In genomic region chr13:110503979-110504499, GRCh38 we compare ENCODE assay signal across 22 cellular contexts. TPM values are rescaled to one million over a fixed set of nuclear protein-coding genes. Genes with fewer than 3 reads are reported as not detected.
A peak's percentile ranks its signal among the peaks of the same experiment; 100 is the strongest.
DNase-seq lines count a peak whose midpoint lies in the region; ATAC-seq and TF ChIP-seq lines count a peak whose summit lies in the region.
"Had no signal": no experiment of that assay in that cellular context is flagged by ENCODE, and none has a peak within 500 bp of the region (broad histone marks: within the 10 kb centered on the region; RNA-seq: fewer than 3 reads in every experiment).

No MANE protein-coding gene starts in this region.

- no peak overlapping the region for H3K4me2 ChIP-seq in osteoblast (ENCODE audit: insufficient read depth, low read length)

- H3K36me3 ChIP-seq in ACC112 (ENCODE audit: insufficient read depth, low read length): peaks cover 23% of the 10 kb centered on the region; the same call in 1 of the 2 replicates
- peaks cover 80% of the 10 kb centered on the region for H3K36me3 ChIP-seq in osteoblast (ENCODE audit: insufficient read depth, low read length)

- TF ChIP-seq CTCF in chondrocyte (IDR thresholded peaks at IDR 0.05): no peak
- TF ChIP-seq CTCF in osteoblast (IDR thresholded peaks at IDR 0.05; ENCODE audit: extremely low read depth, low read depth, low read length): no peak

- no peaks in the 10 kb centered on the region for H3K9me3 ChIP-seq in osteoblast (ENCODE audit: low read depth, low read length)
- H3K9me3 ChIP-seq: suprapubic skin had no signal

- no peaks in the 10 kb centered on the region for H3K79me2 ChIP-seq in ACC112 (ENCODE audit: control insufficient read depth, insufficient read depth, low read length, unreplicated experiment)
- no peaks in the 10 kb centered on the region for H3K79me2 ChIP-seq in osteoblast (ENCODE audit: insufficient read depth, low read length)

- no peaks in the 10 kb centered on the region for H4K20me1 ChIP-seq in osteoblast (ENCODE audit: insufficient read depth, low read length)

- H3K27me3 ChIP-seq in ACC112 (ENCODE audit: insufficient read depth, low read length) (no peaks in the 10 kb centered on the region), osteoblast (ENCODE audit: insufficient read depth, low read length) (no peaks in the 10 kb centered on the region)
- H3K27me3 ChIP-seq: suprapubic skin had no signal

- H3K4me1 Mint-ChIP-seq in chondrocyte (ENCODE audit: low read depth): peaks cover 58% of the 10 kb centered on the region
- H3K4me1 Mint-ChIP-seq: CD4-positive, CD25-positive, alpha-beta regulatory T cell; T-helper 17 cell had no signal

- peaks cover 61% of the 10 kb centered on the region for H3K36me3 Mint-ChIP-seq in chondrocyte (ENCODE audit: low read depth)
- H3K36me3 Mint-ChIP-seq: CD4-positive, CD25-positive, alpha-beta regulatory T cell; natural killer cell treated with Interleukin-12 subunit alpha and Interleukin-12 subunit beta and Interleukin-15 and Interleukin-18, amount 100 ng/mL, for 72 hours had no signal

- H2AFZ ChIP-seq in ACC112 (ENCODE audit: low read length, unreplicated experiment) (no peak overlapping the region), osteoblast (ENCODE audit: low read length) (no peak overlapping the region)

- H3K27ac Mint-ChIP-seq in chondrocyte (ENCODE audit: unreplicated experiment): peak overlapping the region; percentile 74
- H3K27ac Mint-ChIP-seq: activated CD8-positive, alpha-beta T cell treated with anti-CD3 and anti-CD28 coated beads, Interleukin-2, amount 10 ng/mL, durations not matched to agents 7 days and 5 days; activated naive CD4-positive, alpha-beta T cell treated with anti-CD3 and anti-CD28 coated beads for 36 hours; CD4-positive, CD25-positive, alpha-beta regulatory T cell; natural killer cell treated with Interleukin-12 subunit alpha and Interleukin-12 subunit beta and Interleukin-15 and Interleukin-18, amount 100 ng/mL, for 72 hours; T-helper 17 cell had no signal

- H3K27me3 Mint-ChIP-seq in chondrocyte (ENCODE audit: low read depth): no peaks in the 10 kb centered on the region
- H3K27me3 Mint-ChIP-seq: CD4-positive, CD25-positive, alpha-beta regulatory T cell had no signal

- DNase-seq in HT-29 (ENCODE audit: low spot score): peak; percentile 86
- no peak for DNase-seq in chondrocyte (ENCODE audit: low spot score)
- peak; percentile 25 for DNase-seq in osteoblast (ENCODE audit: insufficient read length, low spot score, missing footprints)
- no peak for DNase-seq in COLO829 (ENCODE audit: low spot score)
- no peak for DNase-seq in SKM-1 (lab: John Stamatoyannopoulos, UW; ENCODE audit: unreplicated experiment)
- DNase-seq in central memory CD4-positive, alpha-beta T cell: no peak
- DNase-seq: activated CD8-positive, alpha-beta T cell treated with anti-CD3 and anti-CD28 coated beads, Interleukin-2, amount 10 ng/mL, durations not matched to agents 7 days and 5 days; activated naive CD4-positive, alpha-beta T cell treated with anti-CD3 and anti-CD28 coated beads for 36 hours; activated T-cell treated with anti-CD3 and anti-CD28 coated beads, Interleukin-2, amount 50 U/mL, for 4 hours; anterior cingulate cortex; CD4-positive, CD25-positive, alpha-beta regulatory T cell; DND-41; mesendoderm; NCI-H1092 treated with DMSO at 0.1 percent for 48 hours; posterior cingulate gyrus; stimulated activated CD8-positive, alpha-beta memory T cell treated with anti-CD3 and anti-CD28 coated beads, Interleukin-4, amount 100 ng/mL, for 48 hours; T-helper 17 cell had no signal

- H3K4me1 ChIP-seq in ACC112 (ENCODE audit: control insufficient read depth, insufficient read depth, low read length, unreplicated experiment) (peaks cover 32% of the 10 kb centered on the region), osteoblast (ENCODE audit: insufficient read depth, low read length) (peaks cover 20% of the 10 kb centered on the region)

- no peaks in the 10 kb centered on the region for H3K9me3 Mint-ChIP-seq in chondrocyte (ENCODE audit: low read depth)
- H3K9me3 Mint-ChIP-seq: activated naive CD4-positive, alpha-beta T cell treated with anti-CD3 and anti-CD28 coated beads for 36 hours; natural killer cell treated with Interleukin-12 subunit alpha and Interleukin-12 subunit beta and Interleukin-15 and Interleukin-18, amount 100 ng/mL, for 72 hours had no signal

- H3K27ac ChIP-seq in ACC112 (ENCODE audit: low read depth, low read length) (peak overlapping the region; percentile 48), osteoblast (ENCODE audit: low read depth, low read length) (no peak overlapping the region)
- H3K27ac ChIP-seq: suprapubic skin had no signal

- H3K4me3 ChIP-seq in ACC112 (ENCODE audit: low read depth, low read length) (no peak overlapping the region), osteoblast (ENCODE audit: insufficient read depth, low read length) (no peak overlapping the region)
- H3K4me3 ChIP-seq: suprapubic skin had no signal

- H3K4me3 Mint-ChIP-seq in chondrocyte (ENCODE audit: unreplicated experiment): no peak overlapping the region
- H3K4me3 Mint-ChIP-seq: activated CD8-positive, alpha-beta T cell treated with anti-CD3 and anti-CD28 coated beads, Interleukin-2, amount 10 ng/mL, durations not matched to agents 7 days and 5 days; activated naive CD4-positive, alpha-beta T cell treated with anti-CD3 and anti-CD28 coated beads for 36 hours; activated T-cell treated with anti-CD3 and anti-CD28 coated beads, Interleukin-2, amount 50 U/mL, for 4 hours; CD4-positive, CD25-positive, alpha-beta regulatory T cell; natural killer cell treated with Interleukin-12 subunit alpha and Interleukin-12 subunit beta and Interleukin-15 and Interleukin-18, amount 100 ng/mL, for 72 hours; T-helper 17 cell had no signal

- no peak for ATAC-seq in HG03175 (IDR thresholded peaks at IDR 0.05; ENCODE audit: unreplicated experiment)
- ATAC-seq: activated CD8-positive, alpha-beta T cell treated with anti-CD3 and anti-CD28 coated beads, Interleukin-2, amount 10 ng/mL, durations not matched to agents 7 days and 5 days; activated T-cell treated with anti-CD3 and anti-CD28 coated beads, Interleukin-2, amount 50 U/mL, for 4 hours; natural killer cell treated with Interleukin-12 subunit alpha and Interleukin-12 subunit beta and Interleukin-15 and Interleukin-18, amount 100 ng/mL, for 72 hours; T-helper 17 cell had no signal

RNA-seq across cellular contexts. Expression of gene RAB20, which starts 57.5 kb away (rescaled TPM):
- 145 and 147 TPM in 2 replicates for total RNA-seq in HT-29 (2014; rRNA removed; shearing (Covaris generic))
- total RNA-seq in chondrocyte (3.6 to 7.8 TPM (median 6.3 TPM) in 3 replicates), osteoblast (3.6 and 3.8 TPM in 2 replicates)
- total RNA-seq: CD4-positive, CD25-positive, alpha-beta regulatory T cell; OCI-LY7 had no signal

Comparison
In these comparisons a context has a peak if more than half of its experiments do, and no peak if none do; other contexts are left out.
1. DNase-seq: peak in HT-29 (single experiment) and osteoblast (single experiment); none in chondrocyte (single experiment), COLO829 (single experiment), SKM-1 (single experiment) and central memory CD4-positive, alpha-beta T cell (single experiment).
2. RNA of gene RAB20, which starts 57.5 kb away (total RNA-seq): 145 to 147 TPM in HT-29; 3.6 to 7.8 TPM in chondrocyte and 3.6 to 3.8 TPM in osteoblast; every median in the first group is over 10 times any median in the second.